ENCODE assay signal across 1 cellular context in the genomic region with DNA sequence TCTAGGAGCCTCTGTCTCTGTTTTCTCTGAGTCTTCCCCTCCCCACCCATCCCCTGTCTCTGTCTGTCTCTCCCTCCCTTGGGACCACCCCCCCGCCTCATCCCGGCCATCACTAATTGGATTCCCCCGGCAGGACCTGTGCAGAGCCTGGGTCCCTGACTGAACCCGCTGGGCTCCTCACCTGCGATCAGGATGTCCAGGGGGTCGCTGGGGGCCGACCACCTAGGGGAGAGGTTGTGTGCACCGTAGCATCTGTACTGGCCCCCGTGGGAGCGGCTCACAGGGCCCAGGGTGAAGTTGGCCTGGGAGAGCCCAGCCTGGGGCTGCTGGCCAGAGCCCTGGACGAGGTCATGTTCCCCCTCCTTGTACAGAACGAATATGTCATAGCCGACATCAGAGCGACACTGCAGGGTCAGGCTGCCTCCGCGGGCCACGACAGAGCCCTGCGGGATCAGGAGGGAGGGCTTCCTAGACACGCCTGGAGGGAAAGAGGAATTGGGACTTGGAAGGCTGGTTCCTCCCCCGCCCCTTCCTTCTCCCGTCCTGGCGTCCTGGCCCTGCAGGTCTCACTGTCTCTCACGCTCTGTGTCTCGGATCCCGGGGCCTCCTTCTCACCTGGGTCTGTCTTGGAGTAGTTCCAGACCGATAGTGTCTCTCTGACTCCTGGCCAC.
TF ChIP-seq lines count a peak whose summit lies in the region.

No MANE protein-coding gene starts in this region.

TF ChIP-seq in IMR-90, 13 proteins besides CTCF, POLR2A, EP300 and RAD21:
- TF ChIP-seq RCOR1 (IDR thresholded peaks at IDR 0.05; ENCODE audit: insufficient replicate concordance, low read length) (no peak), FOS (IDR thresholded peaks at IDR 0.05; ENCODE audit: low read depth, low read length) (no peak), MXI1 (IDR thresholded peaks at IDR 0.05; ENCODE audit: borderline replicate concordance, low read depth, low read length) (no peak), BHLHE40 (IDR thresholded peaks at IDR 0.05; ENCODE audit: low read depth, low read length) (no peak), RFX5 (IDR thresholded peaks at IDR 0.05; ENCODE audit: low read depth, low read length) (no peak), MAFK (IDR thresholded peaks at IDR 0.05; ENCODE audit: low read depth, low read length) (no peak), NFE2L2 (IDR thresholded peaks at IDR 0.05; ENCODE audit: low read depth, low read length) (no peak), CEBPB (IDR thresholded peaks at IDR 0.05; ENCODE audit: low read depth, low read length) (no peak), SMC3 (IDR thresholded peaks at IDR 0.05; ENCODE audit: low read depth, low read length) (no peak), MAZ (IDR thresholded peaks at IDR 0.05; ENCODE audit: borderline replicate concordance, low read depth, low read length) (no peak), CHD1 (IDR thresholded peaks at IDR 0.05; ENCODE audit: low read depth, low read length) (no peak)
- TF ChIP-seq, protein P1, sequence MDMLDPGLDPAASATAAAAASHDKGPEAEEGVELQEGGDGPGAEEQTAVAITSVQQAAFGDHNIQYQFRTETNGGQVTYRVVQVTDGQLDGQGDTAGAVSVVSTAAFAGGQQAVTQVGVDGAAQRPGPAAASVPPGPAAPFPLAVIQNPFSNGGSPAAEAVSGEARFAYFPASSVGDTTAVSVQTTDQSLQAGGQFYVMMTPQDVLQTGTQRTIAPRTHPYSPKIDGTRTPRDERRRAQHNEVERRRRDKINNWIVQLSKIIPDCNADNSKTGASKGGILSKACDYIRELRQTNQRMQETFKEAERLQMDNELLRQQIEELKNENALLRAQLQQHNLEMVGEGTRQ (IDR thresholded peaks at IDR 0.05; ENCODE audit: low read depth, low read length), result no peak
- TF ChIP-seq, protein P2, sequence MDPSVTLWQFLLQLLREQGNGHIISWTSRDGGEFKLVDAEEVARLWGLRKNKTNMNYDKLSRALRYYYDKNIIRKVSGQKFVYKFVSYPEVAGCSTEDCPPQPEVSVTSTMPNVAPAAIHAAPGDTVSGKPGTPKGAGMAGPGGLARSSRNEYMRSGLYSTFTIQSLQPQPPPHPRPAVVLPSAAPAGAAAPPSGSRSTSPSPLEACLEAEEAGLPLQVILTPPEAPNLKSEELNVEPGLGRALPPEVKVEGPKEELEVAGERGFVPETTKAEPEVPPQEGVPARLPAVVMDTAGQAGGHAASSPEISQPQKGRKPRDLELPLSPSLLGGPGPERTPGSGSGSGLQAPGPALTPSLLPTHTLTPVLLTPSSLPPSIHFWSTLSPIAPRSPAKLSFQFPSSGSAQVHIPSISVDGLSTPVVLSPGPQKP (IDR thresholded peaks at IDR 0.05; ENCODE audit: borderline replicate concordance, low read depth, low read length), result no peak
